In the genomic region with DNA sequence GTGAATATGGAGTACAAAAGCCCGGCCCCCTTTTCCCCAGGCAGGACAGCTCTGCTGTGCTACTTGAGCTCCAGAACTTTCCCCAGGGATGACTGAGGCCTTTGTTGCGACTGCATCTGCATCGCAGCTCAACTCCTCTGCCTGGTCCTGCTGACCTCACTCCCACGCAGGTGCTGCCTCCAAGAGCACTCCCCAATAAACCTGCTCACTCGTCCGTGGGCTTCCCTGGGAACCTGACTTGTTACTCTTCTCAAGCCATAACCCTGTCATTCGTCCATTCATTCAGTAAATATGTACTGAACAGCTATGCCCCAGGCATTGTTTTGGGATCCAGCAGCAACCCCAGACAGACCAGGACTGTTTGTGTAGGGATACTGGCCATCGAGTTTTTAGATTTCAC, we compare ENCODE assay signal across 20 cellular contexts. TPM values are rescaled to one million over a fixed set of nuclear protein-coding genes. Genes with fewer than 3 reads are reported as not detected.
DNase-seq lines count a peak whose midpoint lies in the region; TF ChIP-seq lines count a peak whose summit lies in the region.
"Had no signal": no experiment of that assay in that cellular context is flagged by ENCODE, and none has a peak within 500 bp of the region (broad histone marks: within the 10 kb centered on the region; RNA-seq: fewer than 3 reads in every experiment).

No MANE protein-coding gene starts in this region.

- no peaks in the 10 kb centered on the region for H3K79me1 ChIP-seq in neuronal stem cell (ENCODE audit: low read depth, low read length)

- H3K4me1 ChIP-seq in neuronal stem cell (ENCODE audit: control insufficient read depth in 2 of 2, insufficient read depth in 1 of 2, low read depth in 1 of 2, low read length in 2 of 2) = peaks cover 4% of the 10 kb centered on the region in 2 donors

- no CpG with 5 or more reads among the region's 8 CpGs for WGBS in neuronal stem cell (ENCODE audit: extremely low coverage in 2 of 2, insufficient read length in 2 of 2, insufficient replicate concordance in 1 of 2), 2 donors

- no peak overlapping the region for H3K9ac ChIP-seq in neuronal stem cell (ENCODE audit: low read depth, low read length, poor library complexity)

- no peak overlapping the region for H4K91ac ChIP-seq in neuronal stem cell (ENCODE audit: low read depth, low read length, poor library complexity)

- H3K4ac ChIP-seq in neuronal stem cell (ENCODE audit: low read length) = no peak overlapping the region

- peak; percentile 49 for DNase-seq in ELF-1 (ENCODE audit: low read depth, low spot score)
- DNase-seq in RPMI7951 (ENCODE audit: low read depth) = peak; percentile 63
- peak; percentile 90 for DNase-seq in fibroblast of villous mesenchyme (ENCODE audit: low read depth)
- no peak for DNase-seq in neuronal stem cell (ENCODE audit: low spot score)
- no peak for DNase-seq in NCI-H2107 (lab: John Stamatoyannopoulos, UW)
- no peak for DNase-seq in putamen (ENCODE audit: low spot score)
- DNase-seq in UCSD-AML1 (lab: John Stamatoyannopoulos, UW; ENCODE audit: unreplicated experiment) = no peak
- DNase-seq: activated B cell treated with CpG ODN at 0.5 μM for 24 hours, brain microvascular endothelial cell, COR-L47, gastrocnemius medialis, left colon, NCI-H1048, NCI-H2029, NCI-H446 treated with DMSO at 0.1 percent for 48 hours, T-helper 1 cell had no signal

- H2AFZ ChIP-seq in neuronal stem cell (ENCODE audit: low read length) = no peak overlapping the region

- H2BK12ac ChIP-seq in neuronal stem cell (ENCODE audit: low read length) = no peak overlapping the region

- H2AK5ac ChIP-seq in neuronal stem cell (ENCODE audit: low read depth, low read length) = no peak overlapping the region

- H4K8ac ChIP-seq in neuronal stem cell (ENCODE audit: low read depth, low read length) = no peak overlapping the region

- H2BK15ac ChIP-seq in neuronal stem cell (ENCODE audit: low read length) = peak overlapping the region; percentile 7

- H2BK120ac ChIP-seq in neuronal stem cell (ENCODE audit: low read depth, low read length) = no peak overlapping the region

- no peak overlapping the region for H3K27ac ChIP-seq in neuronal stem cell (replicated peaks; ENCODE audit: low read length)
- H3K27ac ChIP-seq: brain microvascular endothelial cell, gastrocnemius medialis had no signal

- no peak overlapping the region for H3K18ac ChIP-seq in neuronal stem cell (ENCODE audit: low read length)

- H3K36me3 ChIP-seq in neuronal stem cell (replicated peaks in 1 of 2; ENCODE audit: control insufficient read depth in 2 of 2, insufficient read depth in 2 of 2, low read length in 2 of 2) = no peaks in the 10 kb centered on the region
- H3K36me3 ChIP-seq: brain microvascular endothelial cell, gastrocnemius medialis had no signal

- H2BK5ac ChIP-seq in neuronal stem cell (ENCODE audit: low read length) = peak overlapping the region; percentile 40

- H3K4me2 ChIP-seq in neuronal stem cell (ENCODE audit: insufficient read depth, low read length, poor library complexity, severe bottlenecking) = no peak overlapping the region

- TF ChIP-seq CTCF in fibroblast of villous mesenchyme (IDR thresholded peaks at IDR 0.05; ENCODE audit: insufficient read depth, low read depth, low read length) = no peak

- no peaks in the 10 kb centered on the region for H3K27me3 ChIP-seq in neuronal stem cell (ENCODE audit: control insufficient read depth in 3 of 3, insufficient read depth in 3 of 3, low read depth in 1 of 3, low read length in 3 of 3)
- H3K27me3 ChIP-seq: brain microvascular endothelial cell, gastrocnemius medialis had no signal

- H3K9me3 ChIP-seq in neuronal stem cell (replicated peaks in 1 of 2; ENCODE audit: control insufficient read depth in 2 of 2, insufficient read depth in 1 of 2, low read depth in 1 of 2, low read length in 2 of 2) = peaks cover 2 to 8% of the 10 kb centered on the region in 2 donors
- H3K9me3 ChIP-seq: gastrocnemius medialis had no signal

- H3K4me3 ChIP-seq in fibroblast of villous mesenchyme (ENCODE audit: low read depth, low read length) (no peak overlapping the region), neuronal stem cell (ENCODE audit: low read length in 2 of 2) (no peak overlapping the region)
- H3K4me3 ChIP-seq: gastrocnemius medialis had no signal

- H3K23ac ChIP-seq in neuronal stem cell (ENCODE audit: low read depth, low read length, poor library complexity) = no peak overlapping the region

- no peak overlapping the region for H3K14ac ChIP-seq in neuronal stem cell (ENCODE audit: low read length)

RNA-seq across cellular contexts. Expression of gene RMI2, which starts 11.6 kb away (rescaled TPM):
- total RNA-seq in RPMI7951 (2014; rRNA removed; shearing (Covaris generic)) = 33.2 and 33.4 TPM in 2 replicates
- total RNA-seq in fibroblast of villous mesenchyme = 5.5 and 5.6 TPM in 2 replicates
- 48.2 TPM for polyA plus RNA-seq in neuronal stem cell (2013, experiment 1 of 2)
- polyA plus RNA-seq in neuronal stem cell (2013, experiment 2 of 2) = 49.5 TPM

RNA-seq across cellular contexts. Expression of gene PRM1, which starts 52.6 kb away (rescaled TPM):
- total RNA-seq in RPMI7951 (2014; rRNA removed; shearing (Covaris generic)) = not detected in 2 replicates
- not detected in 2 replicates for total RNA-seq in fibroblast of villous mesenchyme
- polyA plus RNA-seq in neuronal stem cell (2013, experiment 1 of 2) = not detected
- not detected for polyA plus RNA-seq in neuronal stem cell (2013, experiment 2 of 2)
- total RNA-seq: activated B cell treated with CpG ODN at 0.5 μM for 24 hours; activated T-cell treated with anti-CD3 and anti-CD28 coated beads, Interleukin-2, amount 50 U/mL, for 72 hours; gastrocnemius medialis; left colon; mononuclear cell; Right ventricle myocardium inferior; temporal lobe had no signal

RNA-seq across cellular contexts. Expression of gene PRM2, which starts 57.4 kb away (rescaled TPM):
- total RNA-seq in RPMI7951 (2014; rRNA removed; shearing (Covaris generic)) = not detected in 2 replicates
- total RNA-seq in fibroblast of villous mesenchyme = not detected in 2 replicates
- polyA plus RNA-seq in neuronal stem cell (2013, experiment 1 of 2) = not detected
- polyA plus RNA-seq in neuronal stem cell (2013, experiment 2 of 2) = not detected
- total RNA-seq: activated B cell treated with CpG ODN at 0.5 μM for 24 hours; activated T-cell treated with anti-CD3 and anti-CD28 coated beads, Interleukin-2, amount 50 U/mL, for 72 hours; gastrocnemius medialis; left colon; mononuclear cell; Right ventricle myocardium inferior; temporal lobe had no signal

Comparison
In these comparisons a context has a peak if more than half of its experiments do, and no peak if none do; other contexts are left out.
1. DNase-seq: peak in ELF-1 (single experiment), RPMI7951 (single experiment) and fibroblast of villous mesenchyme (single experiment); none in neuronal stem cell (single experiment), NCI-H2107 (single experiment), putamen (single experiment) and UCSD-AML1 (single experiment).